11 cellular contexts compared by ENCODE assay signal in the genomic region with DNA sequence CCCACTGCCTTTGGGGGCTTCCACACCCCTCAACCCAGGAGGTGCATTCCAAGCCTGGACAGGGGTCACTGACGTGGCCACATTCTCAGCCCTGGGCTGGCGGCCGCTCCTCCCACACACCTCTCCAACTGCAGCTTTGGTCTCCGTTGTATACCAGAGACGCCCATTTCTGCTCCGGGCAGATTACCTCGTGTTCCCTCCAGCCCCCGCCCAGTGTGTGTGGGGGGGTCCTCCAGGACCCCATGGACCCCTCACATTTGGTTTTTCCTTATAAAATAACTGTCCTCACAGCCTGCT. TPM values are rescaled to one million over a fixed set of nuclear protein-coding genes. Genes with fewer than 3 reads are reported as not detected.
DNase-seq lines count a peak whose midpoint lies in the region; ATAC-seq and TF ChIP-seq lines count a peak whose summit lies in the region.
"Had no signal": no experiment of that assay in that cellular context is flagged by ENCODE, and none has a peak within 500 bp of the region (broad histone marks: within the 10 kb centered on the region; RNA-seq: fewer than 3 reads in every experiment).

No MANE protein-coding gene starts in this region.

- TF ChIP-seq CTCF in PC-3 (conservative IDR thresholded peaks at IDR 0.05; ENCODE audit: low read depth, low read length) (no peak), parathyroid adenoma (IDR thresholded peaks at IDR 0.05) (no peak), prostate gland (IDR thresholded peaks at IDR 0.05) (no peak)

- peaks cover 13% of the 10 kb centered on the region for H4K20me1 ChIP-seq in PC-3 (ENCODE audit: low read length)

- H3K27me3 ChIP-seq in PC-3 (ENCODE audit: low read length) (no peaks in the 10 kb centered on the region), parathyroid adenoma (ENCODE audit: control insufficient read depth, insufficient read depth, low read length) (no peaks in the 10 kb centered on the region), prostate gland (replicated peaks; ENCODE audit: insufficient read depth) (no peaks in the 10 kb centered on the region)

- H3K4me1 ChIP-seq in PC-3 (ENCODE audit: insufficient read depth, low read length) = peaks cover 61% of the 10 kb centered on the region
- peaks cover 3% of the 10 kb centered on the region for H3K4me1 ChIP-seq in parathyroid adenoma
- H3K4me1 ChIP-seq in prostate gland (replicated peaks) = peaks cover 2% of the 10 kb centered on the region

- H3K9me3 ChIP-seq in PC-3 (ENCODE audit: low read length) = no peaks in the 10 kb centered on the region
- H3K9me3 ChIP-seq in parathyroid adenoma (ENCODE audit: control insufficient read depth, low read length) = no peaks in the 10 kb centered on the region
- H3K9me3 ChIP-seq in prostate gland = no peaks in the 10 kb centered on the region
- H3K9me3 ChIP-seq: SJCRH30 had no signal

- ATAC-seq in activated CD4-positive, alpha-beta T cell treated with anti-CD3 and anti-CD28 coated beads for 36 hours = no peak
- peak; percentile 13 for ATAC-seq in PC-3

- H3K4me1 Mint-ChIP-seq in activated CD4-positive, alpha-beta T cell treated with anti-CD3 and anti-CD28 coated beads for 36 hours = peaks cover 17% of the 10 kb centered on the region

- H3F3A ChIP-seq in PC-3 (ENCODE audit: low read length, unreplicated experiment) = peaks cover 6% of the 10 kb centered on the region

- no peak for DNase-seq in activated CD4-positive, alpha-beta T cell treated with anti-CD3 and anti-CD28 coated beads for 36 hours
- no peak for DNase-seq in activated CD4-positive, alpha-beta T cell treated with anti-CD3 and anti-CD28 coated beads for 48 hours
- DNase-seq in PC-3 (no peak), epithelial cell of prostate (ENCODE audit: low read depth, low spot score) (no peak), NCI-H524 treated with DMSO at 0.1 percent for 48 hours (lab: John Stamatoyannopoulos, UW) (no peak), prostate gland (ENCODE audit: low spot score) (no peak), NCI-H69 (lab: John Stamatoyannopoulos, UW) (no peak)
- DNase-seq: NCI-H1417 treated with DMSO at 0.1 percent for 48 hours; SJCRH30; stimulated activated CD4-positive, alpha-beta T cell treated with anti-CD3 and anti-CD28 coated beads, Interleukin-1b, Interleukin-23, amount 100 ng/mL, for 48 hours had no signal

- POLR2A ChIA-PET in activated CD4-positive, alpha-beta T cell treated with anti-CD3 and anti-CD28 coated beads for 36 hours (lab: Charles Lee) = no interaction called here
- POLR2A ChIA-PET in PC-3 (lab: Charles Lee; ENCODE audit: unreplicated experiment) = interaction anchor here (0.8 kb wide), 1 partner anchor 12 kb away, joined by 3 read pairs; no protein-coding TSS in a partner anchor

- no peaks in the 10 kb centered on the region for H3K9me3 Mint-ChIP-seq in activated CD4-positive, alpha-beta T cell treated with anti-CD3 and anti-CD28 coated beads for 36 hours (ENCODE audit: low read depth)

- BruUV-seq in PC-3 (replicated peaks; lab: Mats Ljungman, UMichigan) = no TSS peak

- peaks cover 10% of the 10 kb centered on the region for H3K36me3 Mint-ChIP-seq in activated CD4-positive, alpha-beta T cell treated with anti-CD3 and anti-CD28 coated beads for 36 hours (ENCODE audit: low read depth)

- TF ChIP-seq POLR2A in prostate gland (IDR thresholded peaks at IDR 0.05) = no peak

- WGBS in prostate gland = 55% methylated on average over 8 of the region's 8 CpGs

- no peak overlapping the region for H2AFZ ChIP-seq in PC-3 (ENCODE audit: low read length)
- H2AFZ ChIP-seq in parathyroid adenoma = no peak overlapping the region

- CTCF ChIA-PET in activated CD4-positive, alpha-beta T cell treated with anti-CD3 and anti-CD28 coated beads for 36 hours (lab: Charles Lee) = interaction anchor here (0.6 kb wide), 1 partner anchor 35 kb away, joined by 3 read pairs; no protein-coding TSS in a partner anchor
- CTCF ChIA-PET in PC-3 (lab: Charles Lee) = interaction anchor here (0.6 to 1.1 kb wide), 3 partner anchors 9 to 84 kb away, joined by 3 to 6 read pairs (median 6); partner anchors contain the start of gene ISG15

- H3K9me2 ChIP-seq in PC-3 (replicated peaks; ENCODE audit: low read length) = no peaks in the 10 kb centered on the region

- H3K4me3 ChIP-seq in PC-3 (ENCODE audit: low read length) (peak overlapping the region; percentile 75), parathyroid adenoma (ENCODE audit: low read depth, low read length) (peak overlapping the region; percentile 49), prostate gland (no peak overlapping the region)
- H3K4me3 ChIP-seq: SJCRH30 had no signal

- intact Hi-C loops in activated CD4-positive, alpha-beta T cell treated with anti-CD3 and anti-CD28 coated beads for 36 hours (cut with DNase I, micrococcal nuclease) = loop anchor here in 1 of 2 experiments (1.0 kb wide), 1 partner anchor 851 kb away; the partner anchor contains the start of gene TMEM52
- intact Hi-C loops in PC-3 (cut with micrococcal nuclease) (loop anchor here (10.0 kb wide), 1 partner anchor 547 kb away; the partner anchor contains the start of gene MIB2), prostate gland (cut with DNase I) (no loop called here)

- H3K27ac ChIP-seq in PC-3 (ENCODE audit: low read length) (peak overlapping the region; percentile 60), epithelial cell of prostate (peak overlapping the region; percentile 80), parathyroid adenoma (no peak overlapping the region), prostate gland (no peak overlapping the region)
- H3K27ac ChIP-seq: SJCRH30 had no signal

- peaks cover 16% of the 10 kb centered on the region for H3K79me2 ChIP-seq in PC-3 (ENCODE audit: low read length)
- no peaks in the 10 kb centered on the region for H3K79me2 ChIP-seq in parathyroid adenoma

- peak overlapping the region; percentile 71 for H3K4me3 Mint-ChIP-seq in activated CD4-positive, alpha-beta T cell treated with anti-CD3 and anti-CD28 coated beads for 36 hours

- no peaks in the 10 kb centered on the region; the same call in 1 of the 2 replicates for H3K36me3 ChIP-seq in PC-3 (ENCODE audit: low read depth, low read length)
- no peaks in the 10 kb centered on the region for H3K36me3 ChIP-seq in parathyroid adenoma (ENCODE audit: control insufficient read depth, insufficient read depth, low read length)
- H3K36me3 ChIP-seq in prostate gland = no peaks in the 10 kb centered on the region
- H3K36me3 ChIP-seq: SJCRH30 had no signal

- H3K27me3 Mint-ChIP-seq in activated CD4-positive, alpha-beta T cell treated with anti-CD3 and anti-CD28 coated beads for 36 hours = no peaks in the 10 kb centered on the region

- H3K27ac Mint-ChIP-seq in activated CD4-positive, alpha-beta T cell treated with anti-CD3 and anti-CD28 coated beads for 36 hours = no peak overlapping the region

- peak overlapping the region; percentile 83 for H3K9ac ChIP-seq in PC-3 (ENCODE audit: low read length)
- H3K9ac ChIP-seq in parathyroid adenoma = no peak overlapping the region

- H3K4me2 ChIP-seq in PC-3 (ENCODE audit: low read length) (peak overlapping the region; percentile 93), parathyroid adenoma (ENCODE audit: low read length) (peak overlapping the region; percentile 55)

RNA-seq across cellular contexts. Expression of gene RNF223, which starts 6.1 kb away (rescaled TPM):
- not detected for total RNA-seq in activated CD4-positive, alpha-beta T cell treated with anti-CD3 and anti-CD28 coated beads for 36 hours
- 147 and 171 TPM in 2 replicates for total RNA-seq in PC-3 (2014; rRNA removed)
- 1 to 10 TPM; 1.4 to 1.8 TPM for total RNA-seq in prostate gland
- total RNA-seq: SJCRH30 had no signal

RNA-seq across cellular contexts. Expression of gene C1orf159, which starts 47.9 kb away (rescaled TPM):
- total RNA-seq in activated CD4-positive, alpha-beta T cell treated with anti-CD3 and anti-CD28 coated beads for 36 hours = 10 to 100 TPM; 11.3 to 13.5 TPM
- total RNA-seq in PC-3 (2014; rRNA removed) (61.7 and 78.0 TPM in 2 replicates), prostate gland (10 to 100 TPM; 20.0 to 26.4 TPM)

RNA-seq across cellular contexts. Expression of gene AGRN, which starts 48.1 kb away (rescaled TPM):
- 10 to 100 TPM; 22.7 to 24.4 TPM for total RNA-seq in activated CD4-positive, alpha-beta T cell treated with anti-CD3 and anti-CD28 coated beads for 36 hours
- total RNA-seq in PC-3 (2014; rRNA removed) (273 and 377 TPM in 2 replicates), prostate gland (10 to 100 TPM; 87.7 to 92.4 TPM)

RNA-seq across cellular contexts. Expression of gene ISG15, which starts 54.7 kb away (rescaled TPM):
- total RNA-seq in activated CD4-positive, alpha-beta T cell treated with anti-CD3 and anti-CD28 coated beads for 36 hours = 10 to 100 TPM; 30.5 to 51.7 TPM
- total RNA-seq in PC-3 (2014; rRNA removed) (749 and 758 TPM in 2 replicates), prostate gland (10 to 100 TPM; 22.3 to 27.2 TPM)

Comparison
In these comparisons a context has a peak if more than half of its experiments do, and no peak if none do; other contexts are left out.
1. H3K27ac ChIP-seq: peak in PC-3 (single experiment) and epithelial cell of prostate (single experiment); none in parathyroid adenoma (single experiment) and prostate gland (0 of 2).
2. H3K4me3 ChIP-seq: peak in PC-3 (single experiment) and parathyroid adenoma (single experiment); none in prostate gland (0 of 2).
3. RNA of gene RNF223, which starts 6.1 kb away (total RNA-seq): 147 to 171 TPM in PC-3; 1.4 to 1.8 TPM in prostate gland and not detected in activated CD4-positive, alpha-beta T cell treated with anti-CD3 and anti-CD28 coated beads for 36 hours; every median in the first group is over 10 times any median in the second.